In genomic region chr16:87608400-87608985, GRCh38 we compare ENCODE assay signal across 11 cellular contexts. TPM values are rescaled to one million over a fixed set of nuclear protein-coding genes. Genes with fewer than 3 reads are reported as not detected.
DNase-seq lines count a peak whose midpoint lies in the region; ATAC-seq and TF ChIP-seq lines count a peak whose summit lies in the region.
"Had no signal": no experiment of that assay in that cellular context is flagged by ENCODE, and none has a peak within 500 bp of the region (broad histone marks: within the 10 kb centered on the region; RNA-seq: fewer than 3 reads in every experiment).

No MANE protein-coding gene starts in this region.

- ATAC-seq in Right ventricle myocardium inferior (peak; percentile 31), HG02973 (IDR thresholded peaks at IDR 0.05; ENCODE audit: unreplicated experiment) (no peak), HG03342 (IDR thresholded peaks at IDR 0.05; ENCODE audit: unreplicated experiment) (no peak)
- ATAC-seq in activated CD4-positive, alpha-beta T cell treated with anti-CD3 and anti-CD28 coated beads for 36 hours: no peak
- ATAC-seq: T-helper 17 cell had no signal

- CTCF ChIA-PET in activated CD4-positive, alpha-beta T cell treated with anti-CD3 and anti-CD28 coated beads for 36 hours (lab: Charles Lee): no interaction called here

- no peaks in the 10 kb centered on the region for H3K4me1 ChIP-seq in right atrium auricular region
- H3K4me1 ChIP-seq in ovary (ENCODE audit: insufficient read depth): no peaks in the 10 kb centered on the region
- H3K4me1 ChIP-seq: BLaER1 had no signal

- POLR2A ChIA-PET in activated CD4-positive, alpha-beta T cell treated with anti-CD3 and anti-CD28 coated beads for 36 hours (lab: Charles Lee): no interaction called here

- TF ChIP-seq POLR2A in erythroblast (IDR thresholded peaks at IDR 0.05; ENCODE audit: low read length) (no peak), ovary (IDR thresholded peaks at IDR 0.05) (no peak)

- TF ChIP-seq EP300 in ovary (IDR thresholded peaks at IDR 0.05): no peak

- DNase-seq in Right ventricle myocardium inferior (ENCODE audit: missing footprints): peak; percentile 76
- DNase-seq in right atrium auricular region (ENCODE audit: low spot score): no peak
- peak; percentile 73 for DNase-seq in activated CD4-positive, alpha-beta T cell treated with anti-CD3 and anti-CD28 coated beads for 36 hours
- peak; percentile 43 to 57 for DNase-seq in erythroblast (lab: John Stamatoyannopoulos, UW)
- DNase-seq in ovary: peak; percentile 46 to 81 (median 78)
- DNase-seq in glutamatergic neuron: no peak

- H3K36me3 Mint-ChIP-seq in activated CD4-positive, alpha-beta T cell treated with anti-CD3 and anti-CD28 coated beads for 36 hours (ENCODE audit: low read depth): no peaks in the 10 kb centered on the region
- no peaks in the 10 kb centered on the region for H3K36me3 Mint-ChIP-seq in glutamatergic neuron (ENCODE audit: unreplicated experiment)

- H3K27me3 Mint-ChIP-seq in activated CD4-positive, alpha-beta T cell treated with anti-CD3 and anti-CD28 coated beads for 36 hours: peaks cover 44% of the 10 kb centered on the region
- peaks cover 11% of the 10 kb centered on the region for H3K27me3 Mint-ChIP-seq in glutamatergic neuron (ENCODE audit: unreplicated experiment)

- H3K27me3 ChIP-seq in right atrium auricular region (peaks cover 0 to 3% of the 10 kb centered on the region in 2 donors), ovary (peaks cover 4% of the 10 kb centered on the region)

- H3K27ac ChIP-seq in right atrium auricular region (no peak overlapping the region), ovary (no peak overlapping the region)
- H3K27ac ChIP-seq: BLaER1, neutrophil had no signal

- H3K9me3 ChIP-seq in right atrium auricular region (no peaks in the 10 kb centered on the region), ovary (no peaks in the 10 kb centered on the region)
- H3K9me3 ChIP-seq: BLaER1, neutrophil had no signal

- no peak overlapping the region for H3K27ac Mint-ChIP-seq in activated CD4-positive, alpha-beta T cell treated with anti-CD3 and anti-CD28 coated beads for 36 hours
- no peak overlapping the region for H3K27ac Mint-ChIP-seq in glutamatergic neuron (ENCODE audit: unreplicated experiment)
- H3K27ac Mint-ChIP-seq: T-helper 17 cell had no signal

- no peak overlapping the region for H3K4me3 Mint-ChIP-seq in activated CD4-positive, alpha-beta T cell treated with anti-CD3 and anti-CD28 coated beads for 36 hours
- H3K4me3 Mint-ChIP-seq in glutamatergic neuron (ENCODE audit: unreplicated experiment): no peak overlapping the region
- H3K4me3 Mint-ChIP-seq: T-helper 17 cell had no signal

- TF ChIP-seq CTCF in right atrium auricular region (IDR thresholded peaks at IDR 0.05): no peak
- TF ChIP-seq CTCF in ovary (IDR thresholded peaks at IDR 0.05): no peak
- TF ChIP-seq CTCF in glutamatergic neuron (IDR thresholded peaks at IDR 0.05; ENCODE audit: partially characterized antibody, unreplicated experiment): no peak

- H3K4me3 ChIP-seq in right atrium auricular region (no peak overlapping the region), ovary (no peak overlapping the region)
- H3K4me3 ChIP-seq: BLaER1 had no signal

- no peaks in the 10 kb centered on the region for H3K9me3 Mint-ChIP-seq in activated CD4-positive, alpha-beta T cell treated with anti-CD3 and anti-CD28 coated beads for 36 hours (ENCODE audit: low read depth)
- peaks cover 15% of the 10 kb centered on the region for H3K9me3 Mint-ChIP-seq in glutamatergic neuron (ENCODE audit: unreplicated experiment)

- intact Hi-C loops in Right ventricle myocardium inferior (cut with DNase I): no loop called here
- intact Hi-C loops in activated CD4-positive, alpha-beta T cell treated with anti-CD3 and anti-CD28 coated beads for 36 hours (cut with DNase I, micrococcal nuclease): no loop called here
- intact Hi-C loops in ovary (cut with DNase I): no loop called here

- 31 to 42% (median 32%) methylated on average over 20 of the region's 20 CpGs for WGBS in ovary, 3 donors

- peaks cover 4% of the 10 kb centered on the region for H3K4me1 Mint-ChIP-seq in activated CD4-positive, alpha-beta T cell treated with anti-CD3 and anti-CD28 coated beads for 36 hours
- peaks cover 11% of the 10 kb centered on the region for H3K4me1 Mint-ChIP-seq in glutamatergic neuron (ENCODE audit: low read depth, unreplicated experiment)
- H3K4me1 Mint-ChIP-seq: T-helper 17 cell had no signal

- H3K36me3 ChIP-seq in right atrium auricular region (no peaks in the 10 kb centered on the region), ovary (no peaks in the 10 kb centered on the region)
- H3K36me3 ChIP-seq: BLaER1, neutrophil had no signal

RNA-seq across cellular contexts. Expression of gene JPH3, which starts 6.2 kb away (rescaled TPM):
- total RNA-seq in Right ventricle myocardium inferior (not detected), right atrium auricular region (under 1 TPM; 0.08 to 0.11 TPM), ovary (under 1 TPM in 4 of 7 donors, not detected in 3; 0.11 to 0.62 (median 0.47) TPM), glutamatergic neuron (ENCODE audit: unreplicated experiment) (10.5 TPM)
- under 1 TPM; 0.14 to 0.19 TPM for total RNA-seq in activated CD4-positive, alpha-beta T cell treated with anti-CD3 and anti-CD28 coated beads for 36 hours
- polyA plus RNA-seq in ovary: under 1 TPM; 0.22 to 0.23 TPM

Comparison
In these comparisons a context has a peak if more than half of its experiments do, and no peak if none do; other contexts are left out.
1. DNase-seq: peak in Right ventricle myocardium inferior (single experiment), activated CD4-positive, alpha-beta T cell treated with anti-CD3 and anti-CD28 coated beads for 36 hours (single experiment), erythroblast (2 of 2) and ovary (5 of 5); none in right atrium auricular region (single experiment) and glutamatergic neuron (single experiment).